ENCODE assay signal across 21 cellular contexts in genomic region chr5:116830079-116830478, GRCh38.
"Had no signal": no experiment of that assay in that cellular context is flagged by ENCODE, and none has a peak within 500 bp of the region (broad histone marks: within the 10 kb centered on the region; RNA-seq: fewer than 3 reads in every experiment).

No MANE protein-coding gene starts in this region.

- H3K4me1 Mint-ChIP-seq: activated B cell treated with CpG ODN at 0.5 μM for 24 hours; activated CD4-positive, alpha-beta T cell treated with anti-CD3 and anti-CD28 coated beads for 36 hours; activated naive CD4-positive, alpha-beta T cell treated with anti-CD3 and anti-CD28 coated beads, Interleukin-2, amount 10 ng/mL, durations not matched to agents 7 days and 5 days; memory B cell; naive B cell; stimulated activated naive CD8-positive, alpha-beta T cell treated with anti-CD3 and anti-CD28 coated beads, Interleukin-15, amount 100 ng/mL, for 72 hours had no signal

- H3K4me3 ChIP-seq: heart left ventricle, ovary, prostate gland, right atrium auricular region, tibial artery had no signal

- H3K27me3 Mint-ChIP-seq: activated CD4-positive, alpha-beta memory T cell treated with anti-CD3 and anti-CD28 coated beads for 36 hours; activated CD4-positive, alpha-beta T cell treated with anti-CD3 and anti-CD28 coated beads for 36 hours; activated naive CD4-positive, alpha-beta T cell treated with anti-CD3 and anti-CD28 coated beads, Interleukin-2, amount 10 ng/mL, durations not matched to agents 7 days and 5 days; memory B cell; naive B cell; stimulated activated naive CD8-positive, alpha-beta T cell treated with anti-CD3 and anti-CD28 coated beads, Interleukin-15, amount 100 ng/mL, for 72 hours had no signal

- DNase-seq: activated B cell treated with CpG ODN at 0.5 μM for 24 hours; activated CD4-positive, alpha-beta memory T cell treated with anti-CD3 and anti-CD28 coated beads for 36 hours; activated CD4-positive, alpha-beta T cell treated with anti-CD3 and anti-CD28 coated beads for 36 hours; activated effector memory CD4-positive, alpha-beta T cell treated with Interleukin-2 at 50 U/mL for 16 hours; activated naive CD4-positive, alpha-beta T cell treated with anti-CD3 and anti-CD28 coated beads, Interleukin-2, amount 10 ng/mL, durations not matched to agents 7 days and 5 days; activated T-cell treated with anti-CD3 and anti-CD28 coated beads, Interleukin-2, amount 50 U/mL, for 72 hours; amygdala; heart left ventricle; islet precursor cell; left cardiac atrium; naive B cell; ovary; stimulated activated CD4-positive, alpha-beta T cell treated with anti-CD3 and anti-CD28 coated beads, Interleukin-1b, Interleukin-23, amount 100 ng/mL, for 48 hours; stimulated activated naive CD8-positive, alpha-beta T cell treated with anti-CD3 and anti-CD28 coated beads, Interleukin-15, amount 100 ng/mL, for 72 hours; T1000; tibial artery had no signal

- H3K4me1 ChIP-seq: heart left ventricle, prostate gland, right atrium auricular region, tibial artery had no signal

- H3K9me3 ChIP-seq: heart left ventricle, neutrophil, ovary, prostate gland, right atrium auricular region, tibial artery had no signal

- H3K36me3 ChIP-seq: heart left ventricle, neutrophil, ovary, prostate gland, right atrium auricular region, tibial artery had no signal

- H3K27me3 ChIP-seq: heart left ventricle, neutrophil, ovary, right atrium auricular region, tibial artery had no signal

- H3K9me3 Mint-ChIP-seq: activated B cell treated with CpG ODN at 0.5 μM for 24 hours; activated CD4-positive, alpha-beta memory T cell treated with anti-CD3 and anti-CD28 coated beads for 36 hours; activated naive CD4-positive, alpha-beta T cell treated with anti-CD3 and anti-CD28 coated beads, Interleukin-2, amount 10 ng/mL, durations not matched to agents 7 days and 5 days; activated T-cell treated with anti-CD3 and anti-CD28 coated beads, Interleukin-2, amount 50 U/mL, for 72 hours; memory B cell; stimulated activated naive CD8-positive, alpha-beta T cell treated with anti-CD3 and anti-CD28 coated beads, Interleukin-15, amount 100 ng/mL, for 72 hours; T-helper 1 cell treated with Interleukin-12 subunit alpha and Interleukin-12 subunit beta and Interleukin-4 antibody, amounts not matched to agents 30 μg/mL and 1 μg/mL, for 36 hours had no signal

- H3K36me3 Mint-ChIP-seq: activated CD4-positive, alpha-beta memory T cell treated with anti-CD3 and anti-CD28 coated beads for 36 hours; activated naive CD4-positive, alpha-beta T cell treated with anti-CD3 and anti-CD28 coated beads, Interleukin-2, amount 10 ng/mL, durations not matched to agents 7 days and 5 days; memory B cell; naive B cell had no signal

- H3K27ac ChIP-seq: heart left ventricle, neutrophil, ovary, prostate gland, right atrium auricular region, tibial artery had no signal

- H3K4me3 Mint-ChIP-seq: activated B cell treated with CpG ODN at 0.5 μM for 24 hours; activated CD4-positive, alpha-beta memory T cell treated with anti-CD3 and anti-CD28 coated beads for 36 hours; activated CD4-positive, alpha-beta T cell treated with anti-CD3 and anti-CD28 coated beads for 36 hours; activated naive CD4-positive, alpha-beta T cell treated with anti-CD3 and anti-CD28 coated beads, Interleukin-2, amount 10 ng/mL, durations not matched to agents 7 days and 5 days; activated T-cell treated with anti-CD3 and anti-CD28 coated beads, Interleukin-2, amount 50 U/mL, for 72 hours; memory B cell; naive B cell; stimulated activated naive CD8-positive, alpha-beta T cell treated with anti-CD3 and anti-CD28 coated beads, Interleukin-15, amount 100 ng/mL, for 72 hours; T-helper 1 cell treated with Interleukin-12 subunit alpha and Interleukin-12 subunit beta and Interleukin-4 antibody, amounts not matched to agents 30 μg/mL and 1 μg/mL, for 36 hours had no signal

- H3K27ac Mint-ChIP-seq: activated B cell treated with CpG ODN at 0.5 μM for 24 hours; activated CD4-positive, alpha-beta memory T cell treated with anti-CD3 and anti-CD28 coated beads for 36 hours; activated CD4-positive, alpha-beta T cell treated with anti-CD3 and anti-CD28 coated beads for 36 hours; activated naive CD4-positive, alpha-beta T cell treated with anti-CD3 and anti-CD28 coated beads, Interleukin-2, amount 10 ng/mL, durations not matched to agents 7 days and 5 days; activated T-cell treated with anti-CD3 and anti-CD28 coated beads, Interleukin-2, amount 50 U/mL, for 72 hours; memory B cell; naive B cell; stimulated activated naive CD8-positive, alpha-beta T cell treated with anti-CD3 and anti-CD28 coated beads, Interleukin-15, amount 100 ng/mL, for 72 hours; T-helper 1 cell treated with Interleukin-12 subunit alpha and Interleukin-12 subunit beta and Interleukin-4 antibody, amounts not matched to agents 30 μg/mL and 1 μg/mL, for 36 hours had no signal

- ATAC-seq: activated CD4-positive, alpha-beta T cell treated with anti-CD3 and anti-CD28 coated beads for 36 hours; activated T-cell treated with anti-CD3 and anti-CD28 coated beads, Interleukin-2, amount 50 U/mL, for 72 hours; heart left ventricle; left cardiac atrium; stimulated activated naive CD8-positive, alpha-beta T cell treated with anti-CD3 and anti-CD28 coated beads, Interleukin-15, amount 100 ng/mL, for 72 hours had no signal
